ENCODE assay signal across 8 cellular contexts in the genomic region with DNA sequence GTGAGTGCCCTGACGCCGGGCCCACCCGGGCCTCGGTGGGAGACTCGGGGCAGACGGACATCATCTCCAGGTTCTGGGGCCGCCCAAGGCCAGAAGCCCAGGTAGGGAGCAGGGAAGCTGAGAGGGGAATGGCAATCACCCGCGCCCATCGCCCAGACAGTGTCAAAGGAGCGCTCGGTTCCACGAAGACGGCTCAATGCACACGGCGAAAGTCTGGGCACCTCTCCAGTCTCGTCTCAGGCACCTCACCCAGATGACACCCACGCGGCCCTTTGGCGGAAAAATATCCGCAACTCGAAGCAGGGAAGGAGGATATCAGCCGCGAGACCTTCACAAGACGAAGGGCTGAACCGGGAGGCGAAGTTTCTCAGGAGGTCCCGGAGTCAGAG. TPM values are rescaled to one million over a fixed set of nuclear protein-coding genes. Genes with fewer than 3 reads are reported as not detected.
DNase-seq lines count a peak whose midpoint lies in the region; ATAC-seq, FAIRE-seq and TF ChIP-seq lines count a peak whose summit lies in the region.

No MANE protein-coding gene starts in this region.

- no peak overlapping the region for H3K27ac Mint-ChIP-seq in activated CD8-positive, alpha-beta memory T cell treated with anti-CD3 and anti-CD28 coated beads, Interleukin-2, amount 10 ng/mL, durations not matched to agents 7 days and 5 days

- peaks cover 3% of the 10 kb centered on the region for H4K20me1 ChIP-seq in keratinocyte (ENCODE audit: control insufficient read depth, extremely low read depth, insufficient read depth, low read length)

- dilution Hi-C loops in keratinocyte (cut with MboI; ENCODE audit: extremely low pct_ligation_motif_present, low sequenced_read_pairs): no loop called here

- peak; percentile 9 for ATAC-seq in activated CD8-positive, alpha-beta memory T cell treated with anti-CD3 and anti-CD28 coated beads, Interleukin-2, amount 10 ng/mL, durations not matched to agents 7 days and 5 days

- peak overlapping the region; percentile 87 for H3K4me2 ChIP-seq in keratinocyte (ENCODE audit: control insufficient read depth, extremely low read depth, insufficient read depth, low read depth, low read length)

- no peaks in the 10 kb centered on the region for H3K36me3 ChIP-seq in keratinocyte (ENCODE audit: control insufficient read depth in 2 of 2, extremely low read depth in 1 of 2, insufficient read depth in 2 of 2, low read length in 2 of 2)

- CTCF ChIA-PET in activated CD8-positive, alpha-beta memory T cell treated with anti-CD3 and anti-CD28 coated beads, Interleukin-2, amount 10 ng/mL, durations not matched to agents 7 days and 5 days (lab: Charles Lee): interaction anchor here (1.0 to 1.4 kb wide), 2 partner anchors 15 to 64 kb away, joined by 3 to 4 read pairs; no protein-coding TSS in a partner anchor
- CTCF ChIA-PET in RWPE1 (lab: Yijun Ruan, JAX): interaction anchor here (0.6 kb wide), 1 partner anchor 69 kb away, joined by 3 read pairs; no protein-coding TSS in a partner anchor

- peak overlapping the region; percentile 68 for H2AFZ ChIP-seq in keratinocyte (ENCODE audit: control insufficient read depth, low read length)

- FAIRE-seq in keratinocyte (lab: Jason Lieb, UNC): no peak

- H3K36me3 Mint-ChIP-seq in activated CD8-positive, alpha-beta memory T cell treated with anti-CD3 and anti-CD28 coated beads, Interleukin-2, amount 10 ng/mL, durations not matched to agents 7 days and 5 days: peaks cover 1% of the 10 kb centered on the region

- no peaks in the 10 kb centered on the region for H3K9me1 ChIP-seq in keratinocyte (ENCODE audit: control insufficient read depth, extremely low read depth, insufficient read depth, low read length)

- H3K27me3 ChIP-seq in keratinocyte (ENCODE audit: control insufficient read depth, extremely low read depth, insufficient read depth, low read length): peaks cover 23% of the 10 kb centered on the region

- peaks cover 10% of the 10 kb centered on the region for H3K4me1 Mint-ChIP-seq in activated CD8-positive, alpha-beta memory T cell treated with anti-CD3 and anti-CD28 coated beads, Interleukin-2, amount 10 ng/mL, durations not matched to agents 7 days and 5 days

- H3K4me1 ChIP-seq in keratinocyte (ENCODE audit: control insufficient read depth, extremely low read depth, insufficient read depth, low read length): no peaks in the 10 kb centered on the region

- no peaks in the 10 kb centered on the region for H3K9me3 Mint-ChIP-seq in activated CD8-positive, alpha-beta memory T cell treated with anti-CD3 and anti-CD28 coated beads, Interleukin-2, amount 10 ng/mL, durations not matched to agents 7 days and 5 days (ENCODE audit: low read depth)

- no peaks in the 10 kb centered on the region for H3K9me3 ChIP-seq in keratinocyte (ENCODE audit: control insufficient read depth, low read depth, low read length)

- no peak for TF ChIP-seq CTCF in keratinocyte (optimal IDR thresholded peaks at IDR 0.05 in 1 of 3, IDR thresholded peaks at IDR 0.05 in 1 of 3, conservative IDR thresholded peaks at IDR 0.05 in 1 of 3; ENCODE audit: extremely low read depth in 1 of 3, insufficient read depth in 2 of 3, low read length in 3 of 3)
- TF ChIP-seq CTCF in RWPE1 (conservative IDR thresholded peaks at IDR 0.05; ENCODE audit: low read depth): no peak

- no peak overlapping the region for H3K9ac ChIP-seq in keratinocyte (ENCODE audit: control insufficient read depth, extremely low read depth, insufficient read depth, low read length)

- H3K4me3 Mint-ChIP-seq in activated CD8-positive, alpha-beta memory T cell treated with anti-CD3 and anti-CD28 coated beads, Interleukin-2, amount 10 ng/mL, durations not matched to agents 7 days and 5 days: peak overlapping the region; percentile 60

- peaks cover 85% of the 10 kb centered on the region for H3K27me3 Mint-ChIP-seq in activated CD8-positive, alpha-beta memory T cell treated with anti-CD3 and anti-CD28 coated beads, Interleukin-2, amount 10 ng/mL, durations not matched to agents 7 days and 5 days

- POLR2A ChIA-PET in RWPE1 (lab: Yijun Ruan, JAX; ENCODE audit: low non-redundant PET): no interaction called here

- H3K4me3 ChIP-seq in keratinocyte (ENCODE audit: control insufficient read depth in 2 of 3, extremely low read depth in 1 of 3, insufficient read depth in 2 of 3, low read depth in 1 of 3, low read length in 3 of 3): peak overlapping the region; percentile 61 to 77 (median 64)

- no peak for DNase-seq in activated CD8-positive, alpha-beta memory T cell treated with anti-CD3 and anti-CD28 coated beads, Interleukin-2, amount 10 ng/mL, durations not matched to agents 7 days and 5 days
- no peak for DNase-seq in activated CD8-positive, alpha-beta memory T cell treated with anti-CD3 and anti-CD28 coated beads, Interleukin-2, amount 50 U/mL, for 4 hours
- peak; percentile 11 for DNase-seq in amniotic epithelial cell (ENCODE audit: low read depth)
- no peak for DNase-seq in keratinocyte (ENCODE audit: low read depth, low spot score)
- peak; percentile 7 to 22 for DNase-seq in stimulated activated CD8-positive, alpha-beta memory T cell treated with anti-CD3 and anti-CD28 coated beads, Interleukin-2, amount 100 ng/mL, for 48 hours (ENCODE audit: low read depth in 2 of 2)
- DNase-seq in NCI-H1930 (lab: John Stamatoyannopoulos, UW): no peak
- DNase-seq in RWPE1 (ENCODE audit: low spot score): no peak
- DNase-seq in iPS-NIHi7 (ENCODE audit: extremely low spot score): no peak

- H3K27ac ChIP-seq in keratinocyte (ENCODE audit: control insufficient read depth, insufficient read depth, low read length): no peak overlapping the region
- H3K27ac ChIP-seq in RWPE1: no peak overlapping the region

- no peaks in the 10 kb centered on the region for H3K79me2 ChIP-seq in keratinocyte (ENCODE audit: control insufficient read depth, insufficient read depth, low read length)

RNA-seq across cellular contexts. Expression of a gene that starts 0.9 kb away (rescaled TPM):
- under 1 TPM in 1 of 2 experiments, not detected in 1; 0.02 TPM for total RNA-seq in activated CD8-positive, alpha-beta memory T cell treated with anti-CD3 and anti-CD28 coated beads, Interleukin-2, amount 10 ng/mL, durations not matched to agents 7 days and 5 days
- polyA plus RNA-seq in keratinocyte: 1.4 to 1.7 TPM (median 1.6 TPM) in 3 replicates
- 1.2 TPM for polyA plus RNA-seq in keratinocyte (2011; ENCODE audit: low read depth)
- polyA plus RNA-seq in keratinocyte (2011; cell fraction: cytosol; rRNA removed): 1.0 and 1.3 TPM in 2 replicates
- polyA plus RNA-seq in keratinocyte (2011; cell fraction: nucleus; rRNA removed): 2.1 and 2.6 TPM in 2 replicates
- 1.4 and 1.7 TPM in 2 replicates for polyA plus RNA-seq in keratinocyte (2012; ENCODE audit: low replicate concordance)
- polyA minus RNA-seq in keratinocyte: 1.9 to 6.4 TPM (median 3.8 TPM) in 3 replicates
- 1.9 TPM for polyA minus RNA-seq in keratinocyte (2011; cell fraction: cytosol; rRNA and poly(A)+ RNA removed)
- 2.6 and 5.5 TPM in 2 replicates for polyA minus RNA-seq in keratinocyte (2011; cell fraction: nucleus; rRNA and poly(A)+ RNA removed)

RNA-seq across cellular contexts. Expression of a gene that starts 35.6 kb away (rescaled TPM):
- total RNA-seq in activated CD8-positive, alpha-beta memory T cell treated with anti-CD3 and anti-CD28 coated beads, Interleukin-2, amount 10 ng/mL, durations not matched to agents 7 days and 5 days: under 1 TPM; 0.42 to 0.47 TPM
- polyA plus RNA-seq in keratinocyte: 0.12 to 0.29 TPM (median 0.28 TPM) in 3 replicates
- polyA plus RNA-seq in keratinocyte (2011; ENCODE audit: low read depth): 0.74 TPM
- 0.24 TPM in 1 of 2 replicates, not detected in the other for polyA plus RNA-seq in keratinocyte (2011; cell fraction: cytosol; rRNA removed)
- 1.2 and 1.5 TPM in 2 replicates for polyA plus RNA-seq in keratinocyte (2011; cell fraction: nucleus; rRNA removed)
- polyA plus RNA-seq in keratinocyte (2012; ENCODE audit: low replicate concordance): 0.71 TPM in 1 of 2 replicates, not detected in the other
- polyA minus RNA-seq in keratinocyte: not detected in 3 replicates
- not detected for polyA minus RNA-seq in keratinocyte (2011; cell fraction: cytosol; rRNA and poly(A)+ RNA removed)
- polyA minus RNA-seq in keratinocyte (2011; cell fraction: nucleus; rRNA and poly(A)+ RNA removed): not detected in 2 replicates

Comparison
In these comparisons a context has a peak if more than half of its experiments do, and no peak if none do; other contexts are left out.
1. DNase-seq: peak in amniotic epithelial cell (single experiment) and stimulated activated CD8-positive, alpha-beta memory T cell treated with anti-CD3 and anti-CD28 coated beads, Interleukin-2, amount 100 ng/mL, for 48 hours (2 of 2); none in activated CD8-positive, alpha-beta memory T cell treated with anti-CD3 and anti-CD28 coated beads, Interleukin-2, amount 10 ng/mL, durations not matched to agents 7 days and 5 days (single experiment), activated CD8-positive, alpha-beta memory T cell treated with anti-CD3 and anti-CD28 coated beads, Interleukin-2, amount 50 U/mL, for 4 hours (single experiment), keratinocyte (single experiment), NCI-H1930 (0 of 2), RWPE1 (single experiment) and iPS-NIHi7 (single experiment).